In genomic region chr3:183871541-183871940, GRCh38 we compare ENCODE assay signal across 26 cellular contexts.
"Had no signal": no experiment of that assay in that cellular context is flagged by ENCODE, and none has a peak within 500 bp of the region (broad histone marks: within the 10 kb centered on the region; RNA-seq: fewer than 3 reads in every experiment).

No MANE protein-coding gene starts in this region.

- H3K27ac Mint-ChIP-seq: endodermal cell had no signal

- ATAC-seq: activated CD8-positive, alpha-beta T cell treated with anti-CD3 and anti-CD28 coated beads for 36 hours; activated T-cell treated with anti-CD3 and anti-CD28 coated beads, Interleukin-2, amount 50 U/mL, for 72 hours had no signal

- H3K27me3 Mint-ChIP-seq: activated CD8-positive, alpha-beta T cell treated with anti-CD3 and anti-CD28 coated beads for 36 hours had no signal

- H3K27ac ChIP-seq: brain microvascular endothelial cell, cardiac muscle cell, colonic mucosa, esophagus squamous epithelium had no signal

- H3K4me3 Mint-ChIP-seq: activated CD8-positive, alpha-beta T cell treated with anti-CD3 and anti-CD28 coated beads for 36 hours; activated T-cell treated with anti-CD3 and anti-CD28 coated beads, Interleukin-2, amount 50 U/mL, for 72 hours; endodermal cell had no signal

- H3K9me3 Mint-ChIP-seq: activated CD8-positive, alpha-beta T cell treated with anti-CD3 and anti-CD28 coated beads for 36 hours; activated T-cell treated with anti-CD3 and anti-CD28 coated beads, Interleukin-2, amount 50 U/mL, for 72 hours; endodermal cell had no signal

- H3K4me1 Mint-ChIP-seq: endodermal cell had no signal

- DNase-seq: activated CD4-positive, alpha-beta T cell treated with anti-CD3 and anti-CD28 coated beads for 48 hours; activated CD4-positive, alpha-beta T cell treated with anti-CD3 and anti-CD28 coated beads, Interleukin-2, amount 50 U/mL, for 1 hour; activated CD4-positive, alpha-beta T cell treated with anti-CD3 and anti-CD28 coated beads, Interleukin-2, amount 50 U/mL, for 48 hours; activated CD4-positive, CD25-positive, alpha-beta regulatory T cell; activated CD4-positive, CD25-positive, alpha-beta regulatory T cell treated with anti-CD3 and anti-CD28 coated beads, Interleukin-2, amount 50 U/mL, for 72 hours; activated CD8-positive, alpha-beta memory T cell treated with anti-CD3 and anti-CD28 coated beads for 24 hours; activated CD8-positive, alpha-beta T cell treated with anti-CD3 and anti-CD28 coated beads for 36 hours; activated gamma-delta T cell; activated naive CD4-positive, alpha-beta T cell; activated naive CD4-positive, alpha-beta T cell treated with anti-CD3 and anti-CD28 coated beads, Interleukin-2, amount 50 U/mL, for 16 hours; activated T-cell treated with anti-CD3 and anti-CD28 coated beads, Interleukin-2, amount 50 U/mL, for 1 hour; activated T-cell treated with anti-CD3 and anti-CD28 coated beads, Interleukin-2, amount 50 U/mL, for 72 hours; amniotic stem cell; anterior cingulate cortex; brain microvascular endothelial cell; central memory CD4-positive, alpha-beta T cell; cerebellar nuclear complex; colonic mucosa; effector memory CD4-positive, alpha-beta T cell; endodermal cell; erythroblast; esophagus squamous epithelium; T-helper 2 cell had no signal

- H3K4me3 ChIP-seq: cardiac muscle cell, colonic mucosa, esophagus squamous epithelium had no signal

- H3K4me1 ChIP-seq: colonic mucosa had no signal

- H3K27me3 ChIP-seq: brain microvascular endothelial cell, cardiac muscle cell, colonic mucosa, esophagus squamous epithelium had no signal

- FAIRE-seq: astrocyte, frontal cortex had no signal
